ENCODE assay signal across 11 cellular contexts in the genomic region with DNA sequence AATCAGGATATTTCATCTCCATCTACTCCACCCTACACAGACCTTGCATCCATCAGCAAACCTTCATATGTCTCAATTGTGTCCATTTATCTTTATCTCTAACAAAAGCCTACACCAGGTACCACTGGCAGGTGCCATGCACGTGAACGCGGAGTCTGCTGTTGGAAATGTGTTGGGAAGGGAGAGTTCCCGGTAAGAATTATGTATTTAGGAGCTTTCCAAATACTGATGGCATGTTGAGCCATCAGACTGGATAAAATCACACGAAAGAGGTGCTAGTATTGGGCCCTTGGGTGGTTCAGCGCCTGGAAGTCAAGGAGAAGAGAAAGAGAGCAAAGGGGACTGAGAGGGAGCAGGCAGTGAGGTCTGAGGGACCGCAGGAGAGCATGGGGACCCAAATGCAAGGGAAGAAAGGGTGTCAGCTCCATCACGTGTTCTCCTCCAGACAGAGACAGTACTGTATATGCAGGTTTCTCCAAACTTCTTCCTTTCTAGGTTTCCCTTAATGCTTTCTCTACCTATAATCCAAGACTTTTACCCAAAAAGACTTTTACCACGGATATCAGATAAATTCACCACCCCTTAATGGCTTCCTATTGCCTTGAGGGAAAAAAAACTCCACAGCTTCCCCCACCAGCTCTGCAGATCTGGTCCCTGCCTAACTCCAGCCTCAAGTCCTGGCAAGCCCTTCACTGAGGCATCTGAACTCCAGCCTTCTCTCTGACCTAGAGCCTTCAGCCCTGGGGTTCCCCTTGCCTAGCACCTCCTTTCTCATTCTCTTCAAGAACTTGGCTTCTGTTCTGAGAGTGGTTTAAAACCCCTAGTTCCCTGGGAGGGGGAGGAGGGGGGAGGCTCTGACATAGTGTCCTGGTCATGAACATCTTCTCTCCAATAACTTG. TPM values are rescaled to one million over a fixed set of nuclear protein-coding genes. Genes with fewer than 3 reads are reported as not detected.
DNase-seq lines count a peak whose midpoint lies in the region; ATAC-seq and TF ChIP-seq lines count a peak whose summit lies in the region.
"Had no signal": no experiment of that assay in that cellular context is flagged by ENCODE, and none has a peak within 500 bp of the region (broad histone marks: within the 10 kb centered on the region; RNA-seq: fewer than 3 reads in every experiment).

No MANE protein-coding gene starts in this region.

- H3K4me3 ChIP-seq in RWPE2 (ENCODE audit: severe bottlenecking) = no peak overlapping the region
- no peak overlapping the region for H3K4me3 ChIP-seq in effector memory CD4-positive, alpha-beta T cell (ENCODE audit: insufficient read depth, low read depth, low read length, poor library complexity, severe bottlenecking)
- H3K4me3 ChIP-seq in coronary artery = no peak overlapping the region

- H3K4me3 Mint-ChIP-seq in activated CD4-positive, alpha-beta T cell treated with anti-CD3 and anti-CD28 coated beads for 36 hours = no peak overlapping the region
- no peak overlapping the region for H3K4me3 Mint-ChIP-seq in stimulated activated naive B cell treated with anti-CD40 and anti-IgM and Interleukin-4, amounts not matched to agents 10 μg/mL and 1 μg/mL and 100 μg/mL, for 72 hours

- intact Hi-C loops in activated CD4-positive, alpha-beta T cell treated with anti-CD3 and anti-CD28 coated beads for 36 hours (cut with DNase I, micrococcal nuclease) = loop anchor here (1.0 to 5.0 kb wide), 2 partner anchors 11 to 109 kb away; no protein-coding TSS in a partner anchor

- CTCF ChIA-PET in activated CD4-positive, alpha-beta T cell treated with anti-CD3 and anti-CD28 coated beads for 36 hours (lab: Charles Lee) = interaction anchor here (0.6 to 1.7 kb wide), 5 partner anchors 12 to 383 kb away, joined by 3 to 11 read pairs (median 3); no protein-coding TSS in a partner anchor

- H3K27ac Mint-ChIP-seq in activated CD4-positive, alpha-beta T cell treated with anti-CD3 and anti-CD28 coated beads for 36 hours = peak overlapping the region; percentile 55
- H3K27ac Mint-ChIP-seq in stimulated activated naive B cell treated with anti-CD40 and anti-IgM and Interleukin-4, amounts not matched to agents 10 μg/mL and 1 μg/mL and 100 μg/mL, for 72 hours = peak overlapping the region; percentile 57

- peaks cover 31% of the 10 kb centered on the region for H3K4me1 ChIP-seq in RWPE2 (ENCODE audit: insufficient read depth, poor library complexity, severe bottlenecking)
- H3K4me1 ChIP-seq in effector memory CD4-positive, alpha-beta T cell (ENCODE audit: control insufficient read depth, insufficient read depth, low read length, poor library complexity, severe bottlenecking) = peaks cover 15% of the 10 kb centered on the region

- POLR2A ChIA-PET in activated CD4-positive, alpha-beta T cell treated with anti-CD3 and anti-CD28 coated beads for 36 hours (lab: Charles Lee) = no interaction called here

- peaks cover 44% of the 10 kb centered on the region for H3K4me1 Mint-ChIP-seq in activated CD4-positive, alpha-beta T cell treated with anti-CD3 and anti-CD28 coated beads for 36 hours
- H3K4me1 Mint-ChIP-seq in stimulated activated naive B cell treated with anti-CD40 and anti-IgM and Interleukin-4, amounts not matched to agents 10 μg/mL and 1 μg/mL and 100 μg/mL, for 72 hours = peaks cover 20 to 46% of the 10 kb centered on the region in 2 donors

- no peaks in the 10 kb centered on the region for H3K9me3 ChIP-seq in RWPE2 (ENCODE audit: severe bottlenecking)
- no peaks in the 10 kb centered on the region for H3K9me3 ChIP-seq in effector memory CD4-positive, alpha-beta T cell (ENCODE audit: control insufficient read depth, low read length)

- ATAC-seq in activated CD4-positive, alpha-beta T cell treated with anti-CD3 and anti-CD28 coated beads for 36 hours = peak; percentile 16
- ATAC-seq in RWPE2 (ENCODE audit: low read depth) (no peak), GM21717 (IDR thresholded peaks at IDR 0.05; ENCODE audit: unreplicated experiment) (no peak)
- ATAC-seq in stimulated activated naive B cell treated with anti-CD40 and anti-IgM and Interleukin-4, amounts not matched to agents 10 μg/mL and 1 μg/mL and 100 μg/mL, for 72 hours (replicated peaks) = peak in 1 of 2 donors; percentile 15
- ATAC-seq: esophagus mucosa had no signal

- H3K27me3 ChIP-seq in RWPE2 (ENCODE audit: insufficient read depth, poor library complexity, severe bottlenecking) = no peaks in the 10 kb centered on the region
- no peaks in the 10 kb centered on the region for H3K27me3 ChIP-seq in effector memory CD4-positive, alpha-beta T cell (replicated peaks; ENCODE audit: control insufficient read depth, insufficient read depth, low read length, poor library complexity, severe bottlenecking)

- H3K27ac ChIP-seq in RWPE2 (ENCODE audit: poor library complexity, severe bottlenecking) = peak overlapping the region; percentile 91
- peak overlapping the region; percentile 44 for H3K27ac ChIP-seq in effector memory CD4-positive, alpha-beta T cell (ENCODE audit: insufficient read depth, low read length, poor library complexity, severe bottlenecking)
- no peak overlapping the region for H3K27ac ChIP-seq in coronary artery

- no peaks in the 10 kb centered on the region for H3K27me3 Mint-ChIP-seq in activated CD4-positive, alpha-beta T cell treated with anti-CD3 and anti-CD28 coated beads for 36 hours
- no peaks in the 10 kb centered on the region for H3K27me3 Mint-ChIP-seq in stimulated activated naive B cell treated with anti-CD40 and anti-IgM and Interleukin-4, amounts not matched to agents 10 μg/mL and 1 μg/mL and 100 μg/mL, for 72 hours

- DNase-seq in activated CD4-positive, alpha-beta T cell treated with anti-CD3 and anti-CD28 coated beads for 36 hours = peak; percentile 58
- DNase-seq in activated CD4-positive, alpha-beta T cell treated with anti-CD3 and anti-CD28 coated beads for 1 hour = no peak
- DNase-seq in RWPE2 (ENCODE audit: low spot score) (no peak), NCI-H1092 (lab: John Stamatoyannopoulos, UW) (no peak), coronary artery (ENCODE audit: low spot score) (no peak)
- no peak for DNase-seq in effector memory CD4-positive, alpha-beta T cell
- DNase-seq in stimulated activated naive B cell treated with anti-CD40 and anti-IgM and Interleukin-4, amounts not matched to agents 10 μg/mL and 1 μg/mL and 100 μg/mL, for 72 hours = no peak
- DNase-seq: amygdala, Kasumi-1 had no signal

- no peaks in the 10 kb centered on the region for H3K9me3 Mint-ChIP-seq in activated CD4-positive, alpha-beta T cell treated with anti-CD3 and anti-CD28 coated beads for 36 hours (ENCODE audit: low read depth)
- no peaks in the 10 kb centered on the region for H3K9me3 Mint-ChIP-seq in stimulated activated naive B cell treated with anti-CD40 and anti-IgM and Interleukin-4, amounts not matched to agents 10 μg/mL and 1 μg/mL and 100 μg/mL, for 72 hours

- H3K36me3 Mint-ChIP-seq in activated CD4-positive, alpha-beta T cell treated with anti-CD3 and anti-CD28 coated beads for 36 hours (ENCODE audit: low read depth) = no peaks in the 10 kb centered on the region
- H3K36me3 Mint-ChIP-seq in stimulated activated naive B cell treated with anti-CD40 and anti-IgM and Interleukin-4, amounts not matched to agents 10 μg/mL and 1 μg/mL and 100 μg/mL, for 72 hours = no peaks in the 10 kb centered on the region

- TF ChIP-seq CTCF in RWPE2 (IDR thresholded peaks at IDR 0.05; ENCODE audit: poor library complexity, severe bottlenecking) = no peak
- no peak for TF ChIP-seq CTCF in coronary artery (IDR thresholded peaks at IDR 0.05)

- H3K36me3 ChIP-seq in RWPE2 (ENCODE audit: low read depth) = no peaks in the 10 kb centered on the region
- no peaks in the 10 kb centered on the region for H3K36me3 ChIP-seq in effector memory CD4-positive, alpha-beta T cell (ENCODE audit: control insufficient read depth, insufficient read depth, low read length)

RNA-seq across cellular contexts. Expression of gene ZNF217, which starts 4.8 kb away (rescaled TPM):
- 10 to 100 TPM; 41.5 to 45.6 TPM for total RNA-seq in activated CD4-positive, alpha-beta T cell treated with anti-CD3 and anti-CD28 coated beads for 36 hours

Comparison
In these comparisons a context has a peak if more than half of its experiments do, and no peak if none do; other contexts are left out.
1. H3K27ac ChIP-seq: peak in RWPE2 (single experiment) and effector memory CD4-positive, alpha-beta T cell (single experiment); none in coronary artery (0 of 2).